In genomic region chr6:143843689-143844405, GRCh38 we compare ENCODE assay signal across 1 cellular context.
TF ChIP-seq lines count a peak whose summit lies in the region.

No MANE protein-coding gene starts in this region.

TF ChIP-seq in K562, 482 proteins besides CTCF, POLR2A, EP300 and RAD21 (continued from another document):
- TF ChIP-seq HMG20A (CRISPR knock-in tag; conservative IDR thresholded peaks at IDR 0.05) (no peak), FOXK1 (CRISPR knock-in tag; IDR thresholded peaks at IDR 0.05; ENCODE audit: borderline replicate concordance) (peak; percentile 0; the same call in 1 of the 2 replicates), FOXJ2 (tag; IDR thresholded peaks at IDR 0.05) (no peak), BHLHE40 (IDR thresholded peaks at IDR 0.05; ENCODE audit: low read length) (no peak), MYC (IDR thresholded peaks at IDR 0.05; ENCODE audit: low read depth, low read length) (no peak), MYC (CRISPR knock-in tag; IDR thresholded peaks at IDR 0.05; ENCODE audit: borderline replicate concordance, low read depth) (0 out of 2 replicates have a peak, but pooled peaks have one; percentile 70), CBX3 (IDR thresholded peaks at IDR 0.05; ENCODE audit: borderline replicate concordance in 1 of 2, low read length in 2 of 2) (no peak), ZBTB34 (CRISPR knock-in tag; IDR thresholded peaks at IDR 0.05) (no peak), NFYB (IDR thresholded peaks at IDR 0.05; ENCODE audit: extremely low read depth, insufficient read length) (no peak), CHD1 (IDR thresholded peaks at IDR 0.05; ENCODE audit: low read length) (peak; percentile 47), ZNF232 (CRISPR knock-in tag; IDR thresholded peaks at IDR 0.05) (no peak; the same call in none of the 2 replicates), ZNF668 (CRISPR knock-in tag; IDR thresholded peaks at IDR 0.05) (no peak), LCOR (CRISPR knock-in tag; IDR thresholded peaks at IDR 0.05) (peak; percentile 35; the same call in 1 of the 2 replicates), ZNF224 (CRISPR knock-in tag; IDR thresholded peaks at IDR 0.05) (peak; percentile 0; the same call in 1 of the 2 replicates), ZNF586 (CRISPR knock-in tag; conservative IDR thresholded peaks at IDR 0.05) (no peak), MCM2 (IDR thresholded peaks at IDR 0.05; ENCODE audit: low read depth) (no peak), CBX5 (IDR thresholded peaks at IDR 0.05; ENCODE audit: borderline replicate concordance, low read depth) (no peak), AFF1 (IDR thresholded peaks at IDR 0.05; ENCODE audit: low read depth in 1 of 2, partially characterized antibody in 2 of 2) (no peak), KHSRP (IDR thresholded peaks at IDR 0.05) (no peak), HBP1 (CRISPR knock-in tag; IDR thresholded peaks at IDR 0.05) (0 out of 2 replicates have a peak, but pooled peaks have one; percentile 1), ZBTB17 (CRISPR knock-in tag; IDR thresholded peaks at IDR 0.05) (no peak)
- TF ChIP-seq, protein P1, sequence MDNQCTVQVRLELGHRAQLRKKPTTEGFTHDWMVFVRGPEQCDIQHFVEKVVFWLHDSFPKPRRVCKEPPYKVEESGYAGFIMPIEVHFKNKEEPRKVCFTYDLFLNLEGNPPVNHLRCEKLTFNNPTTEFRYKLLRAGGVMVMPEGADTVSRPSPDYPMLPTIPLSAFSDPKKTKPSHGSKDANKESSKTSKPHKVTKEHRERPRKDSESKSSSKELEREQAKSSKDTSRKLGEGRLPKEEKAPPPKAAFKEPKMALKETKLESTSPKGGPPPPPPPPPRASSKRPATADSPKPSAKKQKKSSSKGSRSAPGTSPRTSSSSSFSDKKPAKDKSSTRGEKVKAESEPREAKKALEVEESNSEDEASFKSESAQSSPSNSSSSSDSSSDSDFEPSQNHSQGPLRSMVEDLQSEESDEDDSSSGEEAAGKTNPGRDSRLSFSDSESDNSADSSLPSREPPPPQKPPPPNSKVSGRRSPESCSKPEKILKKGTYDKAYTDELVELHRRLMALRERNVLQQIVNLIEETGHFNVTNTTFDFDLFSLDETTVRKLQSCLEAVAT (IDR thresholded peaks at IDR 0.05): no peak
- TF ChIP-seq, protein P2, sequence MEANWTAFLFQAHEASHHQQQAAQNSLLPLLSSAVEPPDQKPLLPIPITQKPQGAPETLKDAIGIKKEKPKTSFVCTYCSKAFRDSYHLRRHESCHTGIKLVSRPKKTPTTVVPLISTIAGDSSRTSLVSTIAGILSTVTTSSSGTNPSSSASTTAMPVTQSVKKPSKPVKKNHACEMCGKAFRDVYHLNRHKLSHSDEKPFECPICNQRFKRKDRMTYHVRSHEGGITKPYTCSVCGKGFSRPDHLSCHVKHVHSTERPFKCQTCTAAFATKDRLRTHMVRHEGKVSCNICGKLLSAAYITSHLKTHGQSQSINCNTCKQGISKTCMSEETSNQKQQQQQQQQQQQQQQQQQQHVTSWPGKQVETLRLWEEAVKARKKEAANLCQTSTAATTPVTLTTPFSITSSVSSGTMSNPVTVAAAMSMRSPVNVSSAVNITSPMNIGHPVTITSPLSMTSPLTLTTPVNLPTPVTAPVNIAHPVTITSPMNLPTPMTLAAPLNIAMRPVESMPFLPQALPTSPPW (CRISPR knock-in tag; IDR thresholded peaks at IDR 0.05): no peak
- TF ChIP-seq, protein P3, sequence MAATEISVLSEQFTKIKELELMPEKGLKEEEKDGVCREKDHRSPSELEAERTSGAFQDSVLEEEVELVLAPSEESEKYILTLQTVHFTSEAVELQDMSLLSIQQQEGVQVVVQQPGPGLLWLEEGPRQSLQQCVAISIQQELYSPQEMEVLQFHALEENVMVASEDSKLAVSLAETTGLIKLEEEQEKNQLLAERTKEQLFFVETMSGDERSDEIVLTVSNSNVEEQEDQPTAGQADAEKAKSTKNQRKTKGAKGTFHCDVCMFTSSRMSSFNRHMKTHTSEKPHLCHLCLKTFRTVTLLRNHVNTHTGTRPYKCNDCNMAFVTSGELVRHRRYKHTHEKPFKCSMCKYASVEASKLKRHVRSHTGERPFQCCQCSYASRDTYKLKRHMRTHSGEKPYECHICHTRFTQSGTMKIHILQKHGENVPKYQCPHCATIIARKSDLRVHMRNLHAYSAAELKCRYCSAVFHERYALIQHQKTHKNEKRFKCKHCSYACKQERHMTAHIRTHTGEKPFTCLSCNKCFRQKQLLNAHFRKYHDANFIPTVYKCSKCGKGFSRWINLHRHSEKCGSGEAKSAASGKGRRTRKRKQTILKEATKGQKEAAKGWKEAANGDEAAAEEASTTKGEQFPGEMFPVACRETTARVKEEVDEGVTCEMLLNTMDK (IDR thresholded peaks at IDR 0.05; ENCODE audit: borderline replicate concordance, insufficient read depth, low read depth, low read length, poor library complexity, severe bottlenecking): no peak
